In the genomic region with DNA sequence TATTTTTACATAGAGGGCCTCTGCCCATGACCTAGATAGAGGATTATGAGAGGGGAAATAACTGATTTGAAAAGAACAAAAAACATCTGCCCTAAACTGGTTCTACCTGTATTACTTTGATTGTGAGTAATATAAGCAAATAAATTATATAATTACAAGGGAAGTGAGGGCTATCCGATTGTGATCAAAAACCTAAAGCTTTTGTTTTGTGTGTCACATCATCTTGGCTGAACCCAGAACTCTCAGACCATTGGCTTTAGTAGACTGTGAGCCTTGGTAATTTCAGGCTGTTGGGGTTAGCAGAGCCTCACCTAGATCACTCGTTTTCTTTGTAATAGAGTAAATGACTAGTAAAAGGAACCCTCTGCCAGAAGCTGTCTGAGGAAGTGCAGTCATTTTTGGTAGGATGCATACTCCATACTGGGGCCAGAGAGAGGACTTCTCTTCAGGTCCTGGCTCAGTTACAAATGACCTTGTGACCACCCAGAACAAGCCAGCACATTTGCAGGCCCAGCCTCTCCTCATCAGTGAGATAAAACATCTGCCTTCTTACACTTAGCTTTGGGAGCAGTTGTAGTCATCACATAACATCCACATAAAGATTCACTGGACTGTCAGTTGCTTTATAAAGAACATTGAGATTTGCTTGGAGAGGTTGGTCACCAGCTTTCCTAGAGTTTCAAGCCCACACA, we compare ENCODE assay signal across 15 cellular contexts. TPM values are rescaled to one million over a fixed set of nuclear protein-coding genes. Genes with fewer than 3 reads are reported as not detected.
DNase-seq lines count a peak whose midpoint lies in the region; ATAC-seq, FAIRE-seq and TF ChIP-seq lines count a peak whose summit lies in the region.
"Had no signal": no experiment of that assay in that cellular context is flagged by ENCODE, and none has a peak within 500 bp of the region (broad histone marks: within the 10 kb centered on the region; RNA-seq: fewer than 3 reads in every experiment).

No MANE protein-coding gene starts in this region.

- peaks cover 49% of the 10 kb centered on the region for H3K36me3 Mint-ChIP-seq in dendritic cell treated with granulocyte-macrophage colony-stimulating factor and Interleukin-4, amounts not matched to agents 40 ng/mL and 50 ng/mL, for 4 days (ENCODE audit: low read depth)
- H3K36me3 Mint-ChIP-seq in immature natural killer cell, result peaks cover 9 to 15% (median 14%) of the 10 kb centered on the region in 3 donors
- peaks cover 35% of the 10 kb centered on the region for H3K36me3 Mint-ChIP-seq in type B pancreatic cell

- peaks cover 56% of the 10 kb centered on the region for H3K4me1 Mint-ChIP-seq in dendritic cell treated with granulocyte-macrophage colony-stimulating factor and Interleukin-4, amounts not matched to agents 40 ng/mL and 50 ng/mL, for 4 days (ENCODE audit: low read depth)
- H3K4me1 Mint-ChIP-seq in immature natural killer cell (peaks cover 74 to 83% of the 10 kb centered on the region in 2 donors), type B pancreatic cell (ENCODE audit: unreplicated experiment) (peaks cover 11% of the 10 kb centered on the region)

- H3K27ac ChIP-seq in Peyer's patch (peak overlapping the region in 3 of 4 donors; percentile 1 to 63 (median 15)), gastrocnemius medialis (peak overlapping the region; percentile 19 to 53 (median 35))

- H3K27me3 Mint-ChIP-seq in dendritic cell treated with granulocyte-macrophage colony-stimulating factor and Interleukin-4, amounts not matched to agents 40 ng/mL and 50 ng/mL, for 4 days, result no peaks in the 10 kb centered on the region
- H3K27me3 Mint-ChIP-seq in immature natural killer cell (ENCODE audit: low read depth in 3 of 3), result peaks cover 0 to 2% (median 0%) of the 10 kb centered on the region in 3 donors
- H3K27me3 Mint-ChIP-seq in type B pancreatic cell, result no peaks in the 10 kb centered on the region
- H3K27me3 Mint-ChIP-seq: CD4-positive, alpha-beta T cell had no signal

- TF ChIP-seq POLR2A in Peyer's patch (IDR thresholded peaks at IDR 0.05), result no peak
- TF ChIP-seq POLR2A in gastrocnemius medialis (IDR thresholded peaks at IDR 0.05), result no peak
- TF ChIP-seq POLR2A in GM12891 (IDR thresholded peaks at IDR 0.05; ENCODE audit: low read depth, low read length), result no peak

- no peak for DNase-seq in Peyer's patch
- DNase-seq in immature natural killer cell, result no peak
- no peak for DNase-seq in gastrocnemius medialis
- no peak for DNase-seq in type B pancreatic cell (ENCODE audit: extremely low spot score, unreplicated experiment)
- DNase-seq in GM12891 (ENCODE audit: insufficient read length, low spot score), result no peak
- DNase-seq in NCI-H2029 treated with DMSO at 0.1 percent for 48 hours (lab: John Stamatoyannopoulos, UW), result no peak
- DNase-seq in stimulated activated CD8-positive, alpha-beta memory T cell treated with anti-CD3 and anti-CD28 coated beads, Interleukin-4, amount 100 ng/mL, for 48 hours, result no peak
- DNase-seq: CD4-positive, alpha-beta T cell; NCI-H2081; NK-92 treated with Interleukin-12 subunit alpha and Interleukin-12 subunit beta, amount 100 ng/mL, for 24 hours; SK-N-SH; stimulated activated CD4-positive, alpha-beta T cell treated with anti-CD3 and anti-CD28 coated beads, Interleukin-4, amount 100 ng/mL, for 24 hours; substantia nigra had no signal

- H3K4me1 ChIP-seq in Peyer's patch, result peaks cover 0 to 30% (median 0%) of the 10 kb centered on the region in 4 donors
- H3K4me1 ChIP-seq in gastrocnemius medialis, result peaks cover 39 to 74% of the 10 kb centered on the region in 2 donors

- H3K4me3 ChIP-seq in Peyer's patch (no peak overlapping the region), gastrocnemius medialis (no peak overlapping the region)
- H3K4me3 ChIP-seq: lung had no signal

- TF ChIP-seq CTCF in Peyer's patch (IDR thresholded peaks at IDR 0.05) (no peak), gastrocnemius medialis (IDR thresholded peaks at IDR 0.05 in 4 of 5, conservative IDR thresholded peaks at IDR 0.05 in 1 of 5) (no peak), type B pancreatic cell (conservative IDR thresholded peaks at IDR 0.05) (no peak)

- H3K27ac Mint-ChIP-seq in dendritic cell treated with granulocyte-macrophage colony-stimulating factor and Interleukin-4, amounts not matched to agents 40 ng/mL and 50 ng/mL, for 4 days, result peak overlapping the region; percentile 67
- H3K27ac Mint-ChIP-seq in immature natural killer cell (peak overlapping the region in 4 of 6 donors; percentile 40 to 56 (median 48)), type B pancreatic cell (no peak overlapping the region)
- H3K27ac Mint-ChIP-seq: CD4-positive, alpha-beta T cell had no signal

- ATAC-seq in gastrocnemius medialis, result peak in 1 of 2 donors; percentile 53

- no peaks in the 10 kb centered on the region for H3K9me3 Mint-ChIP-seq in dendritic cell treated with granulocyte-macrophage colony-stimulating factor and Interleukin-4, amounts not matched to agents 40 ng/mL and 50 ng/mL, for 4 days
- H3K9me3 Mint-ChIP-seq in immature natural killer cell, result no peaks in the 10 kb centered on the region
- H3K9me3 Mint-ChIP-seq in type B pancreatic cell, result no peaks in the 10 kb centered on the region
- H3K9me3 Mint-ChIP-seq: CD4-positive, alpha-beta T cell had no signal

- H3K36me3 ChIP-seq in Peyer's patch (peaks cover 0 to 20% (median 0%) of the 10 kb centered on the region in 3 donors), gastrocnemius medialis (peaks cover 0 to 24% of the 10 kb centered on the region in 2 donors)

- FAIRE-seq in GM12891 (lab: Jason Lieb, UNC), result no peak

- intact Hi-C loops in dendritic cell treated with granulocyte-macrophage colony-stimulating factor and Interleukin-4, amounts not matched to agents 40 ng/mL and 50 ng/mL, for 4 days (cut with micrococcal nuclease), result no loop called here
- intact Hi-C loops in gastrocnemius medialis (cut with DNase I; ENCODE audit: low total_unique reads), result no loop called here

- no peaks in the 10 kb centered on the region for H3K27me3 ChIP-seq in Peyer's patch
- H3K27me3 ChIP-seq in gastrocnemius medialis, result no peaks in the 10 kb centered on the region

- H3K4me3 Mint-ChIP-seq in dendritic cell treated with granulocyte-macrophage colony-stimulating factor and Interleukin-4, amounts not matched to agents 40 ng/mL and 50 ng/mL, for 4 days, result no peak overlapping the region
- H3K4me3 Mint-ChIP-seq in immature natural killer cell (peak overlapping the region in 1 of 5 donors; percentile 2), type B pancreatic cell (no peak overlapping the region)
- H3K4me3 Mint-ChIP-seq: CD4-positive, alpha-beta T cell had no signal

- H3K9me3 ChIP-seq in Peyer's patch, result no peaks in the 10 kb centered on the region
- H3K9me3 ChIP-seq in gastrocnemius medialis, result no peaks in the 10 kb centered on the region
- H3K9me3 ChIP-seq: SK-N-SH had no signal

- in situ Hi-C loops in gastrocnemius medialis (cut with MboI; ENCODE audit: low sequenced_read_pairs in 4 of 4), result no loop called here

TF ChIP-seq in GM12891, 5 proteins besides CTCF, POLR2A, EP300 and RAD21:
- TF ChIP-seq SPI1 (IDR thresholded peaks at IDR 0.05; ENCODE audit: low read depth, low read length) (no peak), TAF1 (IDR thresholded peaks at IDR 0.05; ENCODE audit: low read depth, low read length) (no peak), POU2F2 (IDR thresholded peaks at IDR 0.05; ENCODE audit: low read depth, low read length) (no peak), PAX5 (IDR thresholded peaks at IDR 0.05; ENCODE audit: insufficient read depth, low read length, severe bottlenecking) (no peak), POLR2AphosphoS5 (IDR thresholded peaks at IDR 0.05; ENCODE audit: low read depth, low read length) (no peak)

RNA-seq across cellular contexts. Expression of gene STK35, which starts 13.5 kb away (rescaled TPM):
- 10 to 100 TPM; 24.3 to 39.6 (median 36.3) TPM for total RNA-seq in Peyer's patch
- polyA plus RNA-seq in immature natural killer cell, result 1 to 10 TPM; 3.2 to 7.6 (median 4.5) TPM
- 1 to 10 TPM; 2.9 to 9.1 (median 6.3) TPM for total RNA-seq in gastrocnemius medialis
- 28.3 and 28.9 TPM in 2 replicates for total RNA-seq in type B pancreatic cell (ENCODE audit: low replicate concordance)
- polyA plus RNA-seq in GM12891 (2012; ENCODE audit: low read depth, missing spikeins), result 5.3 TPM
